Comparison of ENCODE assay signal across 8 cellular contexts in the genomic region with DNA sequence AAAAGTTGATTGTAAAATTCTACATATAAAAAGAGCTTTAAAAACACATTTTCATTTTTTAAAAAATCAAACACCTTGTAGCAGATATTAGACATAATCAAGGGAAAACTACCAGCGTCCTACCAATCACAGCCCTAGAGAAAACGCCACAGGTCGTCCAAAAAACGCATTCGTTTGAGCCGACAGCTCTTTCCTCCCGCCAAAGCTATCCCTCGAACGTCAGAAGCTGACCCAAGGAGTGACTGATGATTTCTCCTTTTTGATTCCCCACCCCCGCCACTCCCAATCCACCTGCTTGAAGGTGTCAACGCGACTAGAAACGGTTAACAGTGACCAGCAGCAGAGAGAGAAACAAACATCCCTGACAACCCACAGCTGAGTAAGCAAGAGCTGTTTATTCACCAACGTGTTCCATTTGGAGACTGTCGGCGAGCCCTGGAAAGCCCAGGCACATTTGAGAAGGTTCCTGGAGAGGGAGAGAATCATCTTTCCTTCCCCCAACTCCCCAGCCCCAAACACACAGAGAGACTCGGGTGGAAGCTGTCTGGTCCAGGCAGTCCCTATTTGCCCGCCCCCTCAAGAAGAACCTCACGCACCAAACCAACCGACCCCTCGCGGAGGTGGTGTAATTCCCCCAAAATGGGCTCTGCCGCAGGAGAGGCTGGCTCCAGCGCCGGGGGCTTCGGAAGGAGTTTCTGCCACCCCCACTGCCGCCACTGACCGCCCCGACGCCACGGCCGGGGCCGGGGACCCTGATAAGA. TPM values are rescaled to one million over a fixed set of nuclear protein-coding genes. Genes with fewer than 3 reads are reported as not detected.
A peak's percentile ranks its signal among the peaks of the same experiment; 100 is the strongest.
DNase-seq lines count a peak whose midpoint lies in the region; ATAC-seq and TF ChIP-seq lines count a peak whose summit lies in the region.

No MANE protein-coding gene starts in this region.

- WGBS in body of pancreas, 2 donors, result 0 to 1% methylated on average over 19 to 27 of the region's 33 CpGs
- 0 to 1% methylated on average over 33 of the region's 33 CpGs for WGBS in sigmoid colon, 2 donors

- H3K27me3 ChIP-seq in HUES48 (ENCODE audit: control insufficient read depth, insufficient read depth, low read length), result no peaks in the 10 kb centered on the region
- H3K27me3 ChIP-seq in body of pancreas, result no peaks in the 10 kb centered on the region
- H3K27me3 ChIP-seq in iPS-15b (ENCODE audit: control insufficient read depth, insufficient read depth, low read length), result no peaks in the 10 kb centered on the region
- no peaks in the 10 kb centered on the region for H3K27me3 ChIP-seq in sigmoid colon

- ATAC-seq in body of pancreas, result peak; percentile 47

- H3K4me3 ChIP-seq in HUES48 (ENCODE audit: low read depth, low read length) (peak overlapping the region; percentile 71), body of pancreas (peak overlapping the region; percentile 62 to 99), iPS-15b (ENCODE audit: low read depth, low read length) (peak overlapping the region; percentile 63), sigmoid colon (peak overlapping the region; percentile 58 to 99 (median 86))

- TF ChIP-seq CTCF in GM20000 (IDR thresholded peaks at IDR 0.05; ENCODE audit: extremely low read depth, missing control alignments), result no peak
- TF ChIP-seq CTCF in body of pancreas (IDR thresholded peaks at IDR 0.05), result no peak
- TF ChIP-seq CTCF in sigmoid colon (IDR thresholded peaks at IDR 0.05), result no peak

- DNase-seq in Caki2 (ENCODE audit: low read depth) (peak; percentile 24), GM20000 (ENCODE audit: low spot score) (peak; percentile 52), SHP77 treated with DMSO at 0.1 percent for 48 hours (lab: John Stamatoyannopoulos, UW) (peak; percentile 44), body of pancreas (peak; percentile 61 to 76 (median 70)), sigmoid colon (peak; percentile 71), amniotic stem cell (lab: John Stamatoyannopoulos, UW) (no peak)

- peaks cover 12% of the 10 kb centered on the region for H3K36me3 ChIP-seq in HUES48 (ENCODE audit: control insufficient read depth, insufficient read depth, low read length)
- no peaks in the 10 kb centered on the region for H3K36me3 ChIP-seq in body of pancreas (replicated peaks in 1 of 2; ENCODE audit: insufficient read depth in 1 of 2, low read depth in 2 of 2)
- H3K36me3 ChIP-seq in iPS-15b (ENCODE audit: control insufficient read depth, insufficient read depth, low read length), result peaks cover 7% of the 10 kb centered on the region
- peaks cover 0 to 11% (median 0%) of the 10 kb centered on the region in 4 donors for H3K36me3 ChIP-seq in sigmoid colon

- TF ChIP-seq POLR2A in body of pancreas (IDR thresholded peaks at IDR 0.05), result no peak
- TF ChIP-seq POLR2A in sigmoid colon (IDR thresholded peaks at IDR 0.05), result no peak

- H3K27ac ChIP-seq in HUES48 (ENCODE audit: low read depth, low read length), result peak overlapping the region; percentile 89
- H3K27ac ChIP-seq in body of pancreas, result peak overlapping the region; percentile 86 to 96 (median 91)
- H3K27ac ChIP-seq in sigmoid colon, result peak overlapping the region; percentile 82 to 99 (median 94)

- no peak for TF ChIP-seq EP300 in sigmoid colon (IDR thresholded peaks at IDR 0.05)

- H3K4me1 ChIP-seq in HUES48 (ENCODE audit: control insufficient read depth, insufficient read depth, low read length) (0 out of 2 replicates have a peak, but pooled peaks cover 7% of the 10 kb centered on the region), body of pancreas (peaks cover 12% of the 10 kb centered on the region), iPS-15b (ENCODE audit: control insufficient read depth, insufficient read depth, low read length) (no peaks in the 10 kb centered on the region), sigmoid colon (peaks cover 0 to 21% (median 15%) of the 10 kb centered on the region in 4 donors)

- in situ Hi-C loops in Caki2 (cut with HindIII; ENCODE audit: low pct_unique_long_range_greater_than_20kb, low sequenced_read_pairs), result no loop called here

- intact Hi-C loops in body of pancreas (cut with DNase I), result loop anchor here (10.0 kb wide), 1 partner anchor 55 kb away; no protein-coding TSS in a partner anchor
- intact Hi-C loops in sigmoid colon (cut with DNase I), result loop anchor here (1.0 to 5.0 kb wide), 3 partner anchors 50 to 302 kb away; partner anchors contain the start of gene KIF11

- peak overlapping the region; percentile 14 for H3K9ac ChIP-seq in HUES48 (ENCODE audit: low read depth, low read length)
- H3K9ac ChIP-seq in iPS-15b (ENCODE audit: low read depth, low read length), result peak overlapping the region; percentile 76

- H3K9me3 ChIP-seq in HUES48 (ENCODE audit: control insufficient read depth, insufficient read depth, low read length) (no peaks in the 10 kb centered on the region), body of pancreas (no peaks in the 10 kb centered on the region), iPS-15b (ENCODE audit: control insufficient read depth, insufficient read depth, low read length) (no peaks in the 10 kb centered on the region), sigmoid colon (no peaks in the 10 kb centered on the region)

RNA-seq across cellular contexts. Expression of gene CPEB3, which starts 0.6 kb away (rescaled TPM):
- total RNA-seq in Caki2 (2014; rRNA removed; shearing (Covaris generic); ENCODE audit: low replicate concordance), result 0.09 and 0.20 TPM in 2 replicates
- 10 to 100 TPM in 1 of 2 donors, 1 to 10 TPM in 1; 9.3 to 10.2 TPM for total RNA-seq in body of pancreas
- 1 to 10 TPM; 6.6 to 7.7 (median 7.3) TPM for total RNA-seq in sigmoid colon
- polyA plus RNA-seq in sigmoid colon, result 1 to 10 TPM; 1.6 to 2.3 (median 1.8) TPM

RNA-seq across cellular contexts. Expression of gene MARCHF5, which starts 0.7 kb away (rescaled TPM):
- 9.4 and 10.4 TPM in 2 replicates for total RNA-seq in Caki2 (2014; rRNA removed; shearing (Covaris generic); ENCODE audit: low replicate concordance)
- total RNA-seq in body of pancreas (10 to 100 TPM; 11.2 to 19.4 TPM), sigmoid colon (10 to 100 TPM in 3 of 4 donors, 1 to 10 TPM in 1; 9.5 to 23.5 (median 16.7) TPM)
- 10 to 100 TPM; 15.0 to 30.5 (median 19.0) TPM for polyA plus RNA-seq in sigmoid colon
